In the genomic region with DNA sequence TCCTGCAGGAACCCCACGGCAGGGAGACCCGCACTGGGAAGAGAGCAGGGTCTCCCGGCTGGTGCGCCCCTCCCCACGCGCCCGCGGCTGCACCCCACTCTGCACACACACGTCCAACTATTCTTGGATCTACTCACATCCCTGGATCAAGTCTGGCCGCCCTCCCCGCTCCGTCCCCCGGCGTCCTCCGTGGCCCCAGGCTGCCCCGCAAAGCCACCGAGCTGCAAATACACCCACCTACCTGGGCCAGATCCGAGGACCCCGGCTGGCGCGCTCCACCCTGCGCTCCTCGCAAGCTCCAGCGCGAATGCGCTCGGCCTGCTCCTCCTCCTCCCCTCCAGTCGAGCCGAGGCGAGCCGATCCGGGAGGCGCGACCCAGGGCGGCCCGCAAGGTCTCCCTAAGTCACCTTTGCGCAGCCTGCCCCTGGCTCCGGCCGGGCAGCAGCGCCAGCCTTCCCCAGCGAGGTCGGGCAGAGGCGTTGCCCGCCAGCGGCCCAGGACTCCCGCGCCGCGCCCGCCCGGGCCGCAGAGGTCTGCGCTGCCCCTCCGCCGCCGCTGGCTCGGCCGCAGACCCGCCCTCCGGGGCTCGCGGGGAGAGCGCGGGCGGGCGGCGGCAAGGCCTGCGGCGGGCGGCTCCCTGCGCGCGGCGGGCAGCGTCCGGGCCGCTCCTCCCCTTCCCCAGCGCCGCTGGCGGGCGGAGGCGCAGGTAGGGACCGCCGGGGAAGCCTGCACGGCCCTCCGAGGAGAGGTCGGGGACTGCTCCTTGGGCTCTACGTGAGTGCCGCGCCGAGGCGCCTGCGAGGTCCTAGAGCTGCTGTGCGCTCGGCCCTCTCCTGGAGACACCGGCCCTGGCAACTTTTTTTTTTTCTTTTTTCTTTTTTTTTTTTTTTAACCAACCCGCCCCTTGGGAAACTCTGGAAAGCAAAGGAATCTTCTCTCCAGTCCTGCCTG, we compare ENCODE assay signal across 1 cellular context.
TF ChIP-seq lines count a peak whose summit lies in the region.

No MANE protein-coding gene starts in this region.

TF ChIP-seq in HEK293, 187 proteins besides CTCF, POLR2A, EP300 and RAD21 (continued from another document and continues in another):
- TF ChIP-seq, protein P1, sequence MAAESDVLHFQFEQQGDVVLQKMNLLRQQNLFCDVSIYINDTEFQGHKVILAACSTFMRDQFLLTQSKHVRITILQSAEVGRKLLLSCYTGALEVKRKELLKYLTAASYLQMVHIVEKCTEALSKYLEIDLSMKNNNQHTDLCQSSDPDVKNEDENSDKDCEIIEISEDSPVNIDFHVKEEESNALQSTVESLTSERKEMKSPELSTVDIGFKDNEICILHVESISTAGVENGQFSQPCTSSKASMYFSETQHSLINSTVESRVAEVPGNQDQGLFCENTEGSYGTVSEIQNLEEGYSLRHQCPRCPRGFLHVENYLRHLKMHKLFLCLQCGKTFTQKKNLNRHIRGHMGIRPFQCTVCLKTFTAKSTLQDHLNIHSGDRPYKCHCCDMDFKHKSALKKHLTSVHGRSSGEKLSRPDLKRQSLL (tag by site-specific recombination; IDR thresholded peaks at IDR 0.05), result peak; percentile 94
- TF ChIP-seq HIC1 (tag by site-specific recombination; IDR thresholded peaks at IDR 0.05) (no peak), ZNF768 (tag by site-specific recombination; IDR thresholded peaks at IDR 0.05) (no peak), SETDB1 (IDR thresholded peaks at IDR 0.05; ENCODE audit: insufficient read length, low read length) (no peak), GLIS1 (tag by site-specific recombination; IDR thresholded peaks at IDR 0.05) (peak; percentile 25; the same call in 1 of the 2 replicates), ZNF335 (tag by site-specific recombination; conservative IDR thresholded peaks at IDR 0.05) (peak; percentile 81), ZNF488 (tag by site-specific recombination; IDR thresholded peaks at IDR 0.05) (no peak), ZNF626 (tag by site-specific recombination; IDR thresholded peaks at IDR 0.05) (no peak), ZNF174 (tag by site-specific recombination; IDR thresholded peaks at IDR 0.05) (no peak), GLIS2 (tag by site-specific recombination; IDR thresholded peaks at IDR 0.05) (peak; percentile 87), ZNF529 (tag by site-specific recombination; IDR thresholded peaks at IDR 0.05; ENCODE audit: insufficient replicate concordance) (no peak), ZFP69B (tag by site-specific recombination; IDR thresholded peaks at IDR 0.05) (no peak), ZNF433 (tag by site-specific recombination; IDR thresholded peaks at IDR 0.05; ENCODE audit: low read depth) (no peak), ZIC2 (tag by site-specific recombination; IDR thresholded peaks at IDR 0.05) (peak; percentile 24; the same call in 1 of the 2 replicates), ZNF76 (tag by site-specific recombination; IDR thresholded peaks at IDR 0.05; ENCODE audit: borderline replicate concordance, low read depth) (peak; percentile 79), MEIS1 (CRISPR knock-in tag; IDR thresholded peaks at IDR 0.05; ENCODE audit: borderline replicate concordance) (no peak), ZBTB8A (tag by site-specific recombination; IDR thresholded peaks at IDR 0.05) (peak; percentile 30; the same call in 1 of the 2 replicates), ZNF571 (tag by site-specific recombination; IDR thresholded peaks at IDR 0.05) (no peak), ZNF350 (tag by site-specific recombination; IDR thresholded peaks at IDR 0.05) (no peak), ZNF629 (tag by site-specific recombination; IDR thresholded peaks at IDR 0.05) (no peak), ZNF747 (tag by site-specific recombination; IDR thresholded peaks at IDR 0.05) (no peak), GLI4 (tag by site-specific recombination; IDR thresholded peaks at IDR 0.05) (no peak), HOXC10 (CRISPR knock-in tag; IDR thresholded peaks at IDR 0.05) (0 out of 2 replicates have a peak, but pooled peaks have one; percentile 38), ZNF501 (tag by site-specific recombination; IDR thresholded peaks at IDR 0.05) (peak; percentile 47; the same call in 1 of the 2 replicates), ZBTB17 (tag by site-specific recombination; IDR thresholded peaks at IDR 0.05) (peak; percentile 95), ZNF548 (tag by site-specific recombination; IDR thresholded peaks at IDR 0.05) (no peak), PRDM10 (tag by site-specific recombination; IDR thresholded peaks at IDR 0.05) (peak; percentile 86), ZNF112 (tag by site-specific recombination; IDR thresholded peaks at IDR 0.05) (no peak), PRDM1 (tag by site-specific recombination; IDR thresholded peaks at IDR 0.05) (peak; percentile 74), ZNF274 (IDR thresholded peaks at IDR 0.05; ENCODE audit: low read length) (no peak), ZNF274 (tag by site-specific recombination; IDR thresholded peaks at IDR 0.05; ENCODE audit: borderline replicate concordance) (no peak), ZNF660 (tag by site-specific recombination; IDR thresholded peaks at IDR 0.05) (0 out of 2 replicates have a peak, but pooled peaks have one; percentile 9), ZNF677 (tag by site-specific recombination; IDR thresholded peaks at IDR 0.05) (no peak), PATZ1 (tag by site-specific recombination; IDR thresholded peaks at IDR 0.05) (peak; percentile 84), ZNF24 (tag by site-specific recombination; IDR thresholded peaks at IDR 0.05) (no peak), KLF7 (tag by site-specific recombination; IDR thresholded peaks at IDR 0.05; ENCODE audit: borderline replicate concordance) (no peak), ZNF211 (tag by site-specific recombination; IDR thresholded peaks at IDR 0.05; ENCODE audit: low read depth) (no peak), ZFHX2 (tag by site-specific recombination; conservative IDR thresholded peaks at IDR 0.05) (peak; percentile 71), SP2 (tag by site-specific recombination; IDR thresholded peaks at IDR 0.05) (0 out of 2 replicates have a peak, but pooled peaks have one; percentile 4), ZNF560 (tag by site-specific recombination; IDR thresholded peaks at IDR 0.05; ENCODE audit: borderline replicate concordance) (no peak), ZBTB48 (tag by site-specific recombination; IDR thresholded peaks at IDR 0.05) (peak; percentile 60; the same call in 1 of the 2 replicates), BCL11B (tag by site-specific recombination; IDR thresholded peaks at IDR 0.05; ENCODE audit: low read depth) (peak; percentile 10; the same call in 1 of the 2 replicates), ZNF561 (tag by site-specific recombination; IDR thresholded peaks at IDR 0.05; ENCODE audit: borderline replicate concordance) (no peak), ZNF146 (tag by site-specific recombination; IDR thresholded peaks at IDR 0.05) (no peak), ZNF658 (tag by site-specific recombination; IDR thresholded peaks at IDR 0.05) (no peak), OSR2 (tag by site-specific recombination; IDR thresholded peaks at IDR 0.05) (no peak), ZNF791 (tag by site-specific recombination; IDR thresholded peaks at IDR 0.05) (no peak), YY1 (tag by site-specific recombination; IDR thresholded peaks at IDR 0.05) (no peak), ZNF239 (tag by site-specific recombination; IDR thresholded peaks at IDR 0.05) (no peak)
- TF ChIP-seq, protein P2, sequence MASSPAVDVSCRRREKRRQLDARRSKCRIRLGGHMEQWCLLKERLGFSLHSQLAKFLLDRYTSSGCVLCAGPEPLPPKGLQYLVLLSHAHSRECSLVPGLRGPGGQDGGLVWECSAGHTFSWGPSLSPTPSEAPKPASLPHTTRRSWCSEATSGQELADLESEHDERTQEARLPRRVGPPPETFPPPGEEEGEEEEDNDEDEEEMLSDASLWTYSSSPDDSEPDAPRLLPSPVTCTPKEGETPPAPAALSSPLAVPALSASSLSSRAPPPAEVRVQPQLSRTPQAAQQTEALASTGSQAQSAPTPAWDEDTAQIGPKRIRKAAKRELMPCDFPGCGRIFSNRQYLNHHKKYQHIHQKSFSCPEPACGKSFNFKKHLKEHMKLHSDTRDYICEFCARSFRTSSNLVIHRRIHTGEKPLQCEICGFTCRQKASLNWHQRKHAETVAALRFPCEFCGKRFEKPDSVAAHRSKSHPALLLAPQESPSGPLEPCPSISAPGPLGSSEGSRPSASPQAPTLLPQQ (tag by site-specific recombination; IDR thresholded peaks at IDR 0.05), result peak; percentile 15; the same call in 1 of the 2 replicates
- TF ChIP-seq, protein P3, sequence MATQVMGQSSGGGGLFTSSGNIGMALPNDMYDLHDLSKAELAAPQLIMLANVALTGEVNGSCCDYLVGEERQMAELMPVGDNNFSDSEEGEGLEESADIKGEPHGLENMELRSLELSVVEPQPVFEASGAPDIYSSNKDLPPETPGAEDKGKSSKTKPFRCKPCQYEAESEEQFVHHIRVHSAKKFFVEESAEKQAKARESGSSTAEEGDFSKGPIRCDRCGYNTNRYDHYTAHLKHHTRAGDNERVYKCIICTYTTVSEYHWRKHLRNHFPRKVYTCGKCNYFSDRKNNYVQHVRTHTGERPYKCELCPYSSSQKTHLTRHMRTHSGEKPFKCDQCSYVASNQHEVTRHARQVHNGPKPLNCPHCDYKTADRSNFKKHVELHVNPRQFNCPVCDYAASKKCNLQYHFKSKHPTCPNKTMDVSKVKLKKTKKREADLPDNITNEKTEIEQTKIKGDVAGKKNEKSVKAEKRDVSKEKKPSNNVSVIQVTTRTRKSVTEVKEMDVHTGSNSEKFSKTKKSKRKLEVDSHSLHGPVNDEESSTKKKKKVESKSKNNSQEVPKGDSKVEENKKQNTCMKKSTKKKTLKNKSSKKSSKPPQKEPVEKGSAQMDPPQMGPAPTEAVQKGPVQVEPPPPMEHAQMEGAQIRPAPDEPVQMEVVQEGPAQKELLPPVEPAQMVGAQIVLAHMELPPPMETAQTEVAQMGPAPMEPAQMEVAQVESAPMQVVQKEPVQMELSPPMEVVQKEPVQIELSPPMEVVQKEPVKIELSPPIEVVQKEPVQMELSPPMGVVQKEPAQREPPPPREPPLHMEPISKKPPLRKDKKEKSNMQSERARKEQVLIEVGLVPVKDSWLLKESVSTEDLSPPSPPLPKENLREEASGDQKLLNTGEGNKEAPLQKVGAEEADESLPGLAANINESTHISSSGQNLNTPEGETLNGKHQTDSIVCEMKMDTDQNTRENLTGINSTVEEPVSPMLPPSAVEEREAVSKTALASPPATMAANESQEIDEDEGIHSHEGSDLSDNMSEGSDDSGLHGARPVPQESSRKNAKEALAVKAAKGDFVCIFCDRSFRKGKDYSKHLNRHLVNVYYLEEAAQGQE (tag by site-specific recombination; IDR thresholded peaks at IDR 0.05), result no peak
